ENCODE assay signal across 1 cellular context in genomic region chr19:2610637-2611482, GRCh38.
A peak's percentile ranks its signal among the peaks of the same experiment; 100 is the strongest.
TF ChIP-seq lines count a peak whose summit lies in the region.

No MANE protein-coding gene starts in this region.

TF ChIP-seq in HepG2, 621 proteins besides CTCF, POLR2A, EP300 and RAD21 (continued from another document and continues in another):
- TF ChIP-seq ZNF724P (CRISPR knock-in tag; IDR thresholded peaks at IDR 0.05; ENCODE audit: borderline replicate concordance): peak; percentile 79; the same call in 1 of the 2 replicates
- TF ChIP-seq, protein P1, sequence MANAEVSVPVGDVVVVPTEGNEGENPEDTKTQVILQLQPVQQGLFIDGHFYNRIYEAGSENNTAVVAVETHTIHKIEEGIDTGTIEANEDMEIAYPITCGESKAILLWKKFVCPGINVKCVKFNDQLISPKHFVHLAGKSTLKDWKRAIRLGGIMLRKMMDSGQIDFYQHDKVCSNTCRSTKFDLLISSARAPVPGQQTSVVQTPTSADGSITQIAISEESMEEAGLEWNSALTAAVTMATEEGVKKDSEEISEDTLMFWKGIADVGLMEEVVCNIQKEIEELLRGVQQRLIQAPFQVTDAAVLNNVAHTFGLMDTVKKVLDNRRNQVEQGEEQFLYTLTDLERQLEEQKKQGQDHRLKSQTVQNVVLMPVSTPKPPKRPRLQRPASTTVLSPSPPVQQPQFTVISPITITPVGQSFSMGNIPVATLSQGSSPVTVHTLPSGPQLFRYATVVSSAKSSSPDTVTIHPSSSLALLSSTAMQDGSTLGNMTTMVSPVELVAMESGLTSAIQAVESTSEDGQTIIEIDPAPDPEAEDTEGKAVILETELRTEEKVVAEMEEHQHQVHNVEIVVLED (CRISPR knock-in tag; IDR thresholded peaks at IDR 0.05; ENCODE audit: borderline replicate concordance): peak; percentile 31; the same call in 1 of the 2 replicates
- TF ChIP-seq, protein P2, sequence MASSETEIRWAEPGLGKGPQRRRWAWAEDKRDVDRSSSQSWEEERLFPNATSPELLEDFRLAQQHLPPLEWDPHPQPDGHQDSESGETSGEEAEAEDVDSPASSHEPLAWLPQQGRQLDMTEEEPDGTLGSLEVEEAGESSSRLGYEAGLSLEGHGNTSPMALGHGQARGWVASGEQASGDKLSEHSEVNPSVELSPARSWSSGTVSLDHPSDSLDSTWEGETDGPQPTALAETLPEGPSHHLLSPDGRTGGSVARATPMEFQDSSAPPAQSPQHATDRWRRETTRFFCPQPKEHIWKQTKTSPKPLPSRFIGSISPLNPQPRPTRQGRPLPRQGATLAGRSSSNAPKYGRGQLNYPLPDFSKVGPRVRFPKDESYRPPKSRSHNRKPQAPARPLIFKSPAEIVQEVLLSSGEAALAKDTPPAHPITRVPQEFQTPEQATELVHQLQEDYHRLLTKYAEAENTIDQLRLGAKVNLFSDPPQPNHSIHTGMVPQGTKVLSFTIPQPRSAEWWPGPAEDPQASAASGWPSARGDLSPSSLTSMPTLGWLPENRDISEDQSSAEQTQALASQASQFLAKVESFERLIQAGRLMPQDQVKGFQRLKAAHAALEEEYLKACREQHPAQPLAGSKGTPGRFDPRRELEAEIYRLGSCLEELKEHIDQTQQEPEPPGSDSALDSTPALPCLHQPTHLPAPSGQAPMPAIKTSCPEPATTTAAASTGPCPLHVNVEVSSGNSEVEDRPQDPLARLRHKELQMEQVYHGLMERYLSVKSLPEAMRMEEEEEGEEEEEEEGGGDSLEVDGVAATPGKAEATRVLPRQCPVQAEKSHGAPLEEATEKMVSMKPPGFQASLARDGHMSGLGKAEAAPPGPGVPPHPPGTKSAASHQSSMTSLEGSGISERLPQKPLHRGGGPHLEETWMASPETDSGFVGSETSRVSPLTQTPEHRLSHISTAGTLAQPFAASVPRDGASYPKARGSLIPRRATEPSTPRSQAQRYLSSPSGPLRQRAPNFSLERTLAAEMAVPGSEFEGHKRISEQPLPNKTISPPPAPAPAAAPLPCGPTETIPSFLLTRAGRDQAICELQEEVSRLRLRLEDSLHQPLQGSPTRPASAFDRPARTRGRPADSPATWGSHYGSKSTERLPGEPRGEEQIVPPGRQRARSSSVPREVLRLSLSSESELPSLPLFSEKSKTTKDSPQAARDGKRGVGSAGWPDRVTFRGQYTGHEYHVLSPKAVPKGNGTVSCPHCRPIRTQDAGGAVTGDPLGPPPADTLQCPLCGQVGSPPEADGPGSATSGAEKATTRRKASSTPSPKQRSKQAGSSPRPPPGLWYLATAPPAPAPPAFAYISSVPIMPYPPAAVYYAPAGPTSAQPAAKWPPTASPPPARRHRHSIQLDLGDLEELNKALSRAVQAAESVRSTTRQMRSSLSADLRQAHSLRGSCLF (CRISPR knock-in tag; IDR thresholded peaks at IDR 0.05; ENCODE audit: borderline replicate concordance): no peak
- no peak for TF ChIP-seq ZNF83 (CRISPR knock-in tag; IDR thresholded peaks at IDR 0.05; ENCODE audit: borderline replicate concordance)
- no peak for TF ChIP-seq ZNF513 (CRISPR knock-in tag; conservative IDR thresholded peaks at IDR 0.05)
- TF ChIP-seq RBM39 (IDR thresholded peaks at IDR 0.05; ENCODE audit: low read depth, low read length, poor library complexity, severe bottlenecking): peak; percentile 43
- TF ChIP-seq ZMYM3 (CRISPR knock-in tag; IDR thresholded peaks at IDR 0.05): 0 out of 2 replicates have a peak, but pooled peaks have one; percentile 55
- no peak for TF ChIP-seq NR2F2 (IDR thresholded peaks at IDR 0.05; ENCODE audit: borderline replicate concordance, low read depth)
- TF ChIP-seq KIAA2018 (CRISPR knock-in tag; IDR thresholded peaks at IDR 0.05; ENCODE audit: borderline replicate concordance): no peak
- TF ChIP-seq SUZ12 (IDR thresholded peaks at IDR 0.05; ENCODE audit: low read depth, low read length): no peak
- TF ChIP-seq NFIB (CRISPR knock-in tag; IDR thresholded peaks at IDR 0.05; ENCODE audit: borderline replicate concordance): no peak
- TF ChIP-seq ZSCAN22 (CRISPR knock-in tag; IDR thresholded peaks at IDR 0.05): no peak
- TF ChIP-seq HDAC1 (CRISPR knock-in tag; IDR thresholded peaks at IDR 0.05): peak; percentile 43; the same call in 1 of the 2 replicates
- TF ChIP-seq, protein P3, sequence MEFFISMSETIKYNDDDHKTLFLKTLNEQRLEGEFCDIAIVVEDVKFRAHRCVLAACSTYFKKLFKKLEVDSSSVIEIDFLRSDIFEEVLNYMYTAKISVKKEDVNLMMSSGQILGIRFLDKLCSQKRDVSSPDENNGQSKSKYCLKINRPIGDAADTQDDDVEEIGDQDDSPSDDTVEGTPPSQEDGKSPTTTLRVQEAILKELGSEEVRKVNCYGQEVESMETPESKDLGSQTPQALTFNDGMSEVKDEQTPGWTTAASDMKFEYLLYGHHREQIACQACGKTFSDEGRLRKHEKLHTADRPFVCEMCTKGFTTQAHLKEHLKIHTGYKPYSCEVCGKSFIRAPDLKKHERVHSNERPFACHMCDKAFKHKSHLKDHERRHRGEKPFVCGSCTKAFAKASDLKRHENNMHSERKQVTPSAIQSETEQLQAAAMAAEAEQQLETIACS (CRISPR knock-in tag; IDR thresholded peaks at IDR 0.05): no peak
- peak; percentile 71; the same call in 1 of the 2 replicates for TF ChIP-seq ZNF331 (CRISPR knock-in tag; IDR thresholded peaks at IDR 0.05)
- peak; percentile 31; the same call in 1 of the 2 replicates for TF ChIP-seq ZNF710 (CRISPR knock-in tag; IDR thresholded peaks at IDR 0.05; ENCODE audit: borderline replicate concordance)
- TF ChIP-seq KDM3A (CRISPR knock-in tag; IDR thresholded peaks at IDR 0.05; ENCODE audit: low read depth): peak; percentile 91
- peak; percentile 67 for TF ChIP-seq PATZ1 (CRISPR knock-in tag; IDR thresholded peaks at IDR 0.05)
- no peak for TF ChIP-seq SMARCE1 (IDR thresholded peaks at IDR 0.05; ENCODE audit: borderline replicate concordance)
- no peak for TF ChIP-seq LCORL (IDR thresholded peaks at IDR 0.05)
- peak; percentile 89 for TF ChIP-seq LCORL (CRISPR knock-in tag; IDR thresholded peaks at IDR 0.05)
- peak; percentile 73 for TF ChIP-seq UBTF (CRISPR knock-in tag; IDR thresholded peaks at IDR 0.05)
- peak; percentile 99 for TF ChIP-seq SKI (IDR thresholded peaks at IDR 0.05; ENCODE audit: partially characterized antibody)
- TF ChIP-seq ZC3H4 (CRISPR knock-in tag; IDR thresholded peaks at IDR 0.05; ENCODE audit: borderline replicate concordance): no peak
- peak; percentile 84; the same call in 1 of the 2 replicates for TF ChIP-seq ZBTB38 (CRISPR knock-in tag; IDR thresholded peaks at IDR 0.05)
